In the genomic region with DNA sequence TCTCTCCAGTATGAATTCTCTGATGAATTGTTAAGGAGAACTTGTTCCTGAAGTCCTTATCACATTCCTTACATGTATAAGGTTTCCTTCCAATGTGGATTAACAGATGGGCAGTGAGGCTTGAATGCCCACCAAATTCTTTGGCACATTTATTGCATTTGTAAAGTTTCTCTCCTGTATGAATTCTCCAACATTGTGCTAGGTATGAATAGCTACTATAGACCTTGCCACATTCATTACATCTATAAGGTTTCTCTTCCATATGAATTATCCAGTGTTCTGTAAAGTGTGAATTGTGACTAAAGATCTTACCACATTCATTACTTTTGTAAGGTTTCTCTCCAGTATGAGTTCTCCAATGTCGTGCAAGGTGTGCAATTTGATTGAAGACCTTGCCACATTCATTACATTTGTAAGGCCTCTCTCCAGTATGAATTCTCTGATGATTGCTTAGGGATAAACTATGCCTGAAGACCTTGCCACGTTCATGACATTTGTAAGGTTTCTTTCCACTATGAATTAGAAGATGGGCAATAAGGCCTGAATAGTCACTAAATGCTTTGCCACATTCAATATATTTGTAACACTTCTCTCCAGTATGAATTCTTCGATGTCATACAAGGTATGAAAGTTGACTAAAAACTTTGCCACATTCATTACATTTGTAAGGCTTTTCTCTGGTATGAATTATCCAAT, we compare ENCODE assay signal across 20 cellular contexts. TPM values are rescaled to one million over a fixed set of nuclear protein-coding genes. Genes with fewer than 3 reads are reported as not detected.
"Had no signal": no experiment of that assay in that cellular context is flagged by ENCODE, and none has a peak within 500 bp of the region (broad histone marks: within the 10 kb centered on the region; RNA-seq: fewer than 3 reads in every experiment).

No MANE protein-coding gene starts in this region.

- H3K27ac ChIP-seq: hepatocyte, left lung, thyroid gland had no signal

- FAIRE-seq: colon, kidney, TTC549, urothelium cell line had no signal

- H3K79me2 ChIP-seq: hepatocyte had no signal

- H3K27me3 ChIP-seq: hepatocyte, left lung, thyroid gland had no signal

- H3K4me2 ChIP-seq: hepatocyte had no signal

- ATAC-seq: activated CD8-positive, alpha-beta T cell treated with anti-CD3 and anti-CD28 coated beads for 36 hours; esophagus mucosa; left lung; naive thymus-derived CD8-positive, alpha-beta T cell; stimulated activated memory B cell treated with anti-CD40 and anti-IgM and Interleukin-4, amounts not matched to agents 10 μg/mL and 1 μg/mL and 100 μg/mL, for 72 hours; WTC11 had no signal

- H3K36me3 ChIP-seq: left lung, thyroid gland had no signal

- DNase-seq: activated CD4-positive, alpha-beta T cell treated with anti-CD3 and anti-CD28 coated beads for 48 hours; activated CD8-positive, alpha-beta T cell treated with anti-CD3 and anti-CD28 coated beads for 36 hours; activated effector memory CD4-positive, alpha-beta T cell treated with anti-CD3 and anti-CD28 coated beads, Interleukin-2, amount 50 U/mL, for 16 hours; activated T-cell treated with anti-CD3 and anti-CD28 coated beads, Interleukin-2, amount 50 U/mL, for 48 hours; caudate nucleus; kidney; left lung; naive thymus-derived CD8-positive, alpha-beta T cell; posterior cingulate gyrus; retina; thyroid gland had no signal

- H2AFZ ChIP-seq: hepatocyte had no signal

- H3K4me3 ChIP-seq: hepatocyte, left lung, thyroid gland had no signal

- H3K4me1 ChIP-seq: left lung, thyroid gland had no signal

RNA-seq across cellular contexts. Expression of gene ZNF534, which starts 44.9 kb away (rescaled TPM):
- total RNA-seq: activated CD8-positive, alpha-beta T cell treated with anti-CD3 and anti-CD28 coated beads for 36 hours; esophagus mucosa; glomerular endothelial cell; kidney; mucosa of gallbladder; naive thymus-derived CD8-positive, alpha-beta T cell had no signal
- polyA plus RNA-seq: hepatocyte; naive thymus-derived CD8-positive, alpha-beta T cell had no signal
